ENCODE assay signal across 36 cellular contexts in the genomic region with DNA sequence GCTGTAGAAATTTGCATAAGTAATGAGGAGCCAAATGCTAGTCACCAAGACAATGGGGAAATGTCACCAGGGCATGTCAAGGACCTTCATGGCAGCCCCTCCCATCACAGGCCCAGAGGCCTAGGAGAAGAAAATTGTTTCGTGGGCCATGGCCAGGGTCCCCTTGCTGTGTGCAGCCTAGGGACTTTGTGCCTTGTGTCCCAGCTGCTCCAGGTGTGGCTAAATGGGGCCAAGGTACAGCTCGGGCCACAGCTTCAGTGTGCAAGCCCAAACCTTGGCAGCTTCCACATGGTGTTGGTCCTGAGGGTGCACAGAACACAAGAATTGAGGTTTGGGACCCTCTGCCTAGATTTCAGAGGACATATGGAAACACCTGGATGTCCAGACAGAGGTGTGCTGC.
"Had no signal": no experiment of that assay in that cellular context is flagged by ENCODE, and none has a peak within 500 bp of the region (broad histone marks: within the 10 kb centered on the region; RNA-seq: fewer than 3 reads in every experiment).

No MANE protein-coding gene starts in this region.

- DNase-seq: activated CD4-positive, alpha-beta memory T cell treated with anti-CD3 and anti-CD28 coated beads for 36 hours; activated CD4-positive, alpha-beta T cell treated with anti-CD3 and anti-CD28 coated beads for 36 hours; activated CD4-positive, alpha-beta T cell treated with anti-CD3 and anti-CD28 coated beads, Interleukin-2, amount 10 ng/mL, durations not matched to agents 24 days and 14 days; activated CD4-positive, CD25-positive, alpha-beta regulatory T cell; activated CD4-positive, CD25-positive, alpha-beta regulatory T cell treated with anti-CD3 and anti-CD28 coated beads, Interleukin-2, amount 50 U/mL, for 72 hours; activated CD8-positive, alpha-beta memory T cell treated with anti-CD3 and anti-CD28 coated beads, Interleukin-2, amount 10 ng/mL, durations not matched to agents 7 days and 5 days; activated CD8-positive, alpha-beta memory T cell treated with anti-CD3 and anti-CD28 coated beads, Interleukin-2, amount 50 U/mL, for 4 hours; activated CD8-positive, alpha-beta T cell treated with anti-CD3 and anti-CD28 coated beads, Interleukin-2, amount 10 ng/mL, durations not matched to agents 7 days and 5 days; activated effector memory CD4-positive, alpha-beta T cell treated with anti-CD3 and anti-CD28 coated beads, Interleukin-2, amount 50 U/mL, for 16 hours; activated naive CD4-positive, alpha-beta T cell treated with anti-CD3 and anti-CD28 coated beads for 36 hours; activated naive CD8-positive, alpha-beta T cell treated with anti-CD3 and anti-CD28 coated beads for 36 hours; activated naive CD8-positive, alpha-beta T cell treated with anti-CD3 and anti-CD28 coated beads, Interleukin-2, amount 50 U/mL, for 24 hours; activated T-cell treated with anti-CD3 and anti-CD28 coated beads, Interleukin-2, amount 50 U/mL, for 1 hour; activated T-cell treated with anti-CD3 and anti-CD28 coated beads, Interleukin-2, amount 50 U/mL, for 48 hours; adrenal gland; amygdala; aorta; body of pancreas; central memory CD4-positive, alpha-beta T cell; cerebellar nuclear complex; colonic mucosa; effector CD8-positive, alpha-beta T cell; esophagus squamous epithelium; foreskin melanocyte; T-helper 1 cell; T-helper 17 cell; T1000 had no signal

- H3K4me3 Mint-ChIP-seq: activated CD4-positive, alpha-beta memory T cell treated with anti-CD3 and anti-CD28 coated beads for 36 hours; activated CD4-positive, alpha-beta T cell treated with anti-CD3 and anti-CD28 coated beads for 36 hours; activated CD4-positive, alpha-beta T cell treated with anti-CD3 and anti-CD28 coated beads, Interleukin-2, amount 10 ng/mL, durations not matched to agents 24 days and 14 days; activated CD8-positive, alpha-beta memory T cell treated with anti-CD3 and anti-CD28 coated beads, Interleukin-2, amount 10 ng/mL, durations not matched to agents 7 days and 5 days; activated CD8-positive, alpha-beta T cell treated with anti-CD3 and anti-CD28 coated beads, Interleukin-2, amount 10 ng/mL, durations not matched to agents 7 days and 5 days; activated naive CD4-positive, alpha-beta T cell treated with anti-CD3 and anti-CD28 coated beads for 36 hours; activated naive CD4-positive, alpha-beta T cell treated with anti-CD3 and anti-CD28 coated beads, Interleukin-2, amount 50 U/mL, for 24 hours; activated naive CD8-positive, alpha-beta T cell treated with anti-CD3 and anti-CD28 coated beads for 36 hours; activated naive CD8-positive, alpha-beta T cell treated with anti-CD3 and anti-CD28 coated beads, Interleukin-2, amount 50 U/mL, for 24 hours; activated T-helper 1 cell treated with anti-CD3 and anti-CD28 coated beads, Interleukin-12 subunit alpha, Interleukin-12 subunit beta, Interleukin-2, Interleukin-4 antibody, amounts not matched to agents 30 ng/mL and 10 ng/mL and 1 ng/mL, durations not matched to agents 14 hours and 24 hours and 36 hours; T-helper 17 cell; T-helper 2 cell treated with Interferon-gamma antibody and Interleukin-4, amounts not matched to agents 5 μg/mL and 100 μg/mL, for 36 hours had no signal

- H3K4me3 ChIP-seq: adrenal gland, body of pancreas, cardiac muscle cell, colonic mucosa, esophagus squamous epithelium, gastroesophageal sphincter had no signal

- H3K27ac Mint-ChIP-seq: activated CD4-positive, alpha-beta memory T cell treated with anti-CD3 and anti-CD28 coated beads for 36 hours; activated CD4-positive, alpha-beta T cell treated with anti-CD3 and anti-CD28 coated beads for 36 hours; activated CD4-positive, alpha-beta T cell treated with anti-CD3 and anti-CD28 coated beads, Interleukin-2, amount 10 ng/mL, durations not matched to agents 24 days and 14 days; activated CD8-positive, alpha-beta memory T cell treated with anti-CD3 and anti-CD28 coated beads, Interleukin-2, amount 10 ng/mL, durations not matched to agents 7 days and 5 days; activated CD8-positive, alpha-beta T cell treated with anti-CD3 and anti-CD28 coated beads, Interleukin-2, amount 10 ng/mL, durations not matched to agents 7 days and 5 days; activated naive CD4-positive, alpha-beta T cell treated with anti-CD3 and anti-CD28 coated beads for 36 hours; activated naive CD4-positive, alpha-beta T cell treated with anti-CD3 and anti-CD28 coated beads, Interleukin-2, amount 50 U/mL, for 24 hours; activated naive CD8-positive, alpha-beta T cell treated with anti-CD3 and anti-CD28 coated beads for 36 hours; activated naive CD8-positive, alpha-beta T cell treated with anti-CD3 and anti-CD28 coated beads, Interleukin-2, amount 50 U/mL, for 24 hours; activated T-helper 1 cell treated with anti-CD3 and anti-CD28 coated beads, Interleukin-12 subunit alpha, Interleukin-12 subunit beta, Interleukin-2, Interleukin-4 antibody, amounts not matched to agents 30 ng/mL and 10 ng/mL and 1 ng/mL, durations not matched to agents 14 hours and 24 hours and 36 hours; activated T-helper 2 cell treated with anti-CD3 and anti-CD28 coated beads, Interferon-gamma antibody, Interleukin-2, Interleukin-4, amounts not matched to agents 10 μg/mL and 5 μg/mL and 100 μg/mL, durations not matched to agents 14 hours and 24 hours and 36 hours; T-helper 17 cell; T-helper 2 cell treated with Interferon-gamma antibody and Interleukin-4, amounts not matched to agents 5 μg/mL and 100 μg/mL, for 36 hours had no signal

- H3K27ac ChIP-seq: adrenal gland, body of pancreas, cardiac muscle cell, colonic mucosa, epithelial cell of prostate, esophagus squamous epithelium, gastroesophageal sphincter had no signal

- H3K9me3 ChIP-seq: adrenal gland, body of pancreas, colonic mucosa, esophagus squamous epithelium, gastroesophageal sphincter had no signal

- H3K4me1 Mint-ChIP-seq: activated CD4-positive, alpha-beta T cell treated with anti-CD3 and anti-CD28 coated beads, Interleukin-2, amount 10 ng/mL, durations not matched to agents 24 days and 14 days; activated CD8-positive, alpha-beta memory T cell treated with anti-CD3 and anti-CD28 coated beads, Interleukin-2, amount 10 ng/mL, durations not matched to agents 7 days and 5 days; activated naive CD4-positive, alpha-beta T cell treated with anti-CD3 and anti-CD28 coated beads, Interleukin-2, amount 50 U/mL, for 24 hours; T-helper 17 cell had no signal

- H3K36me3 ChIP-seq: adrenal gland, cardiac muscle cell, colonic mucosa, esophagus squamous epithelium, gastroesophageal sphincter had no signal

- H3K27me3 ChIP-seq: adrenal gland, body of pancreas, colonic mucosa, esophagus squamous epithelium, gastroesophageal sphincter had no signal

- H3K4me1 ChIP-seq: adrenal gland, body of pancreas, colonic mucosa, esophagus squamous epithelium, gastroesophageal sphincter had no signal

- ATAC-seq: activated CD4-positive, alpha-beta T cell treated with anti-CD3 and anti-CD28 coated beads for 36 hours; activated CD8-positive, alpha-beta memory T cell treated with anti-CD3 and anti-CD28 coated beads, Interleukin-2, amount 10 ng/mL, durations not matched to agents 7 days and 5 days; activated CD8-positive, alpha-beta T cell treated with anti-CD3 and anti-CD28 coated beads, Interleukin-2, amount 10 ng/mL, durations not matched to agents 7 days and 5 days; activated naive CD8-positive, alpha-beta T cell treated with anti-CD3 and anti-CD28 coated beads, Interleukin-2, amount 50 U/mL, for 24 hours; body of pancreas; gastroesophageal sphincter; T-helper 17 cell had no signal

- FAIRE-seq: endometrium, endothelial cell of umbilical vein had no signal

- H3K36me3 Mint-ChIP-seq: activated CD4-positive, alpha-beta memory T cell treated with anti-CD3 and anti-CD28 coated beads for 36 hours; activated CD8-positive, alpha-beta memory T cell treated with anti-CD3 and anti-CD28 coated beads, Interleukin-2, amount 10 ng/mL, durations not matched to agents 7 days and 5 days; activated naive CD4-positive, alpha-beta T cell treated with anti-CD3 and anti-CD28 coated beads, Interleukin-2, amount 50 U/mL, for 24 hours; activated naive CD8-positive, alpha-beta T cell treated with anti-CD3 and anti-CD28 coated beads for 36 hours had no signal
